8 cellular contexts compared by ENCODE assay signal in genomic region chr10:26216577-26216948, GRCh38. TPM values are rescaled to one million over a fixed set of nuclear protein-coding genes. Genes with fewer than 3 reads are reported as not detected.
A peak's percentile ranks its signal among the peaks of the same experiment; 100 is the strongest.
DNase-seq lines count a peak whose midpoint lies in the region; ATAC-seq, FAIRE-seq and TF ChIP-seq lines count a peak whose summit lies in the region.

GAD2 (plus strand) TSS chr10:26216774; CDS start chr10:26216810, 36 bp downstream.

- ATAC-seq in HG02759 (IDR thresholded peaks at IDR 0.05; ENCODE audit: unreplicated experiment) (no peak), foreskin keratinocyte (no peak)

- TF ChIP-seq CTCF in retinal pigment epithelial cell (conservative IDR thresholded peaks at IDR 0.05; ENCODE audit: low read depth, low read length) (no peak), foreskin keratinocyte (conservative IDR thresholded peaks at IDR 0.05) (no peak)

- H3K4me3 ChIP-seq in SK-N-MC (peak within 1 kb of the TSS; percentile 65), retinal pigment epithelial cell (ENCODE audit: low read length) (peak within 1 kb of the TSS; percentile 8)

- FAIRE-seq in frontal cortex (lab: Jason Lieb, UNC) = no peak

- no peaks in the 10 kb centered on the region for H3K4me1 ChIP-seq in foreskin keratinocyte

- H3K27me3 ChIP-seq in foreskin keratinocyte = peaks cover 98% of the 10 kb centered on the region

- H3K9ac ChIP-seq in SK-N-MC (ENCODE audit: insufficient read length) = no peak within 1 kb of the TSS

- H3K36me3 ChIP-seq in SK-N-MC (ENCODE audit: insufficient read depth, low read length) = no peaks in the 10 kb centered on the region

- DNase-seq in NCI-H2196 (lab: John Stamatoyannopoulos, UW; ENCODE audit: unreplicated experiment) (peak; percentile 15), NCI-H2196 treated with DMSO at 0.1 percent for 48 hours (lab: John Stamatoyannopoulos, UW; ENCODE audit: unreplicated experiment) (no peak), SK-N-MC (ENCODE audit: low read depth, low spot score) (no peak), frontal cortex (ENCODE audit: low spot score in 2 of 2) (no peak), retinal pigment epithelial cell (ENCODE audit: low read depth) (no peak), NCI-H2029 treated with DMSO at 0.1 percent for 48 hours (lab: John Stamatoyannopoulos, UW) (no peak), foreskin keratinocyte (no peak)

- H3K27ac ChIP-seq in SK-N-MC = no peak within 1 kb of the TSS
- no peak within 1 kb of the TSS for H3K27ac ChIP-seq in foreskin keratinocyte

- no peaks in the 10 kb centered on the region for H3K9me3 ChIP-seq in SK-N-MC (ENCODE audit: low read depth, low read length)

RNA-seq across cellular contexts. Expression of gene GAD2, which starts in this region (rescaled TPM):
- total RNA-seq in frontal cortex (14.3 TPM), foreskin keratinocyte (not detected in 2 replicates)
- not detected in 2 replicates for polyA plus RNA-seq in foreskin keratinocyte

Comparison
In these comparisons a context has a peak if more than half of its experiments do, and no peak if none do; other contexts are left out.
1. RNA of gene GAD2 (total RNA-seq): 14.3 TPM in frontal cortex (single experiment); not detected in foreskin keratinocyte; every median in the first group is over 10 times any median in the second.